Comparison of ENCODE assay signal across 1 cellular context in the genomic region with DNA sequence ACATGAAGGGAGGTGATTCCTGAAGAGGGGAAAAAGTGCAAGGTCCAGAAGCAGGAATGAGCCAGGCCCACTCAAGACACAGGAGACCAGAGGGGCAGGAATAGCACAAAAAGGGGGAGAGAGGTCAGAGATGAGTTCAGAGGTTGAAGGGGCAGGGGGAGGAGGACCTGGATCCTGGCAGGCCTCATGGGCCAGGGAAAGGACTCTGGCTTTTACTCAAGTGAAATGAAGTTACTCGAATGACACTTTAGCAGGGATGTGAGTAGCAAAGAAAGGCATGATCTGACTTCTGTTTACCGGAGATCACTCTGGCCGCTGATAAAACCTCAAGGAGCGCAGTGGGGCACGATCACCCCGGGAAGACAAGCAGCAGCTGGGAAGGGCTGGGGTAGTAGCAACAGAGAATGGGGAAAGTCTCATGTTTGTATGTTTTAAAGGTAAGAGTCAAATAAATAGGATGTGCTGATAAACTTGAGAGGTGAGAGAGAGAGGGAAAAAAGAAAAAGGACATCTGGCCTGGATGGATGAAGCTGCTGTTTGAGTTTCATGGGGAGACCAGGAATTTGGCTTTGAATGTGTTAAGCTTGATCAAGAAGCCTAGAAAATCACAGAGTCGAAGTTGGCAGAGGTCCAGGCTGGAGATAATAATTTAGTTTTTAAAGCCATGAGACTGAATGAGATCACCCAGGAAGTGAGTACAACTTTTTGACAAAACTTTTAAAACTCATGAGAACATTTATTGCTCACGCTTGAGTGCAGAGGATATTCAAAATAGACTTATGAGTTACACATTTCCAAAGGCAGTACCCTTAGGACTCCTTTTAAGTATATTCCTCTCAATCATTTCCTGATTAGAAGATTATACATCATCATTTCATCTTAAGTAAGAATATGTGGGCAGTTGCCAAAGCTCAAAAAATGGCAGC.
TF ChIP-seq lines count a peak whose summit lies in the region.

No MANE protein-coding gene starts in this region.

TF ChIP-seq in HEK293, 187 proteins besides CTCF, POLR2A, EP300 and RAD21 (continued from another document):
- TF ChIP-seq, protein P1, sequence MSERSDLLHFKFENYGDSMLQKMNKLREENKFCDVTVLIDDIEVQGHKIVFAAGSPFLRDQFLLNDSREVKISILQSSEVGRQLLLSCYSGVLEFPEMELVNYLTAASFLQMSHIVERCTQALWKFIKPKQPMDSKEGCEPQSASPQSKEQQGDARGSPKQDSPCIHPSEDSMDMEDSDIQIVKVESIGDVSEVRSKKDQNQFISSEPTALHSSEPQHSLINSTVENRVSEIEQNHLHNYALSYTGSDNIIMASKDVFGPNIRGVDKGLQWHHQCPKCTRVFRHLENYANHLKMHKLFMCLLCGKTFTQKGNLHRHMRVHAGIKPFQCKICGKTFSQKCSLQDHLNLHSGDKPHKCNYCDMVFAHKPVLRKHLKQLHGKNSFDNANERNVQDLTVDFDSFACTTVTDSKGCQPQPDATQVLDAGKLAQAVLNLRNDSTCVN (tag by site-specific recombination; optimal IDR thresholded peaks at IDR 0.05) = no peak
- TF ChIP-seq, protein P2, sequence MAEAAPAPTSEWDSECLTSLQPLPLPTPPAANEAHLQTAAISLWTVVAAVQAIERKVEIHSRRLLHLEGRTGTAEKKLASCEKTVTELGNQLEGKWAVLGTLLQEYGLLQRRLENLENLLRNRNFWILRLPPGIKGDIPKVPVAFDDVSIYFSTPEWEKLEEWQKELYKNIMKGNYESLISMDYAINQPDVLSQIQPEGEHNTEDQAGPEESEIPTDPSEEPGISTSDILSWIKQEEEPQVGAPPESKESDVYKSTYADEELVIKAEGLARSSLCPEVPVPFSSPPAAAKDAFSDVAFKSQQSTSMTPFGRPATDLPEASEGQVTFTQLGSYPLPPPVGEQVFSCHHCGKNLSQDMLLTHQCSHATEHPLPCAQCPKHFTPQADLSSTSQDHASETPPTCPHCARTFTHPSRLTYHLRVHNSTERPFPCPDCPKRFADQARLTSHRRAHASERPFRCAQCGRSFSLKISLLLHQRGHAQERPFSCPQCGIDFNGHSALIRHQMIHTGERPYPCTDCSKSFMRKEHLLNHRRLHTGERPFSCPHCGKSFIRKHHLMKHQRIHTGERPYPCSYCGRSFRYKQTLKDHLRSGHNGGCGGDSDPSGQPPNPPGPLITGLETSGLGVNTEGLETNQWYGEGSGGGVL (tag by site-specific recombination; IDR thresholded peaks at IDR 0.05) = peak; percentile 11; the same call in 1 of the 2 replicates
- TF ChIP-seq GLIS1 (tag by site-specific recombination; IDR thresholded peaks at IDR 0.05) (no peak), ZBTB21 (tag by site-specific recombination; IDR thresholded peaks at IDR 0.05) (peak; percentile 30; the same call in 1 of the 2 replicates), ZNF843 (tag by site-specific recombination; IDR thresholded peaks at IDR 0.05) (peak; percentile 57), ZNF629 (tag by site-specific recombination; IDR thresholded peaks at IDR 0.05) (peak; percentile 89), ZNF48 (tag by site-specific recombination; IDR thresholded peaks at IDR 0.05) (no peak), ZNF558 (tag by site-specific recombination; IDR thresholded peaks at IDR 0.05) (peak; percentile 28; the same call in 1 of the 2 replicates), ZNF324 (tag by site-specific recombination; IDR thresholded peaks at IDR 0.05) (peak; percentile 41; the same call in 1 of the 2 replicates), OVOL3 (tag by site-specific recombination; IDR thresholded peaks at IDR 0.05) (no peak; the same call in 1 of the 2 replicates)
